In genomic region chr2:231707625-231708049, GRCh38 we compare ENCODE assay signal across 1 cellular context.
TF ChIP-seq lines count a peak whose summit lies in the region.

No MANE protein-coding gene starts in this region.

TF ChIP-seq in IMR-90, 13 proteins besides CTCF, POLR2A, EP300 and RAD21 (continued from another document):
- TF ChIP-seq MAZ (IDR thresholded peaks at IDR 0.05; ENCODE audit: borderline replicate concordance, low read depth, low read length), result no peak
- TF ChIP-seq RFX5 (IDR thresholded peaks at IDR 0.05; ENCODE audit: low read depth, low read length), result no peak
- no peak for TF ChIP-seq MXI1 (IDR thresholded peaks at IDR 0.05; ENCODE audit: borderline replicate concordance, low read depth, low read length)
